1 cellular context compared by ENCODE assay signal in the genomic region with DNA sequence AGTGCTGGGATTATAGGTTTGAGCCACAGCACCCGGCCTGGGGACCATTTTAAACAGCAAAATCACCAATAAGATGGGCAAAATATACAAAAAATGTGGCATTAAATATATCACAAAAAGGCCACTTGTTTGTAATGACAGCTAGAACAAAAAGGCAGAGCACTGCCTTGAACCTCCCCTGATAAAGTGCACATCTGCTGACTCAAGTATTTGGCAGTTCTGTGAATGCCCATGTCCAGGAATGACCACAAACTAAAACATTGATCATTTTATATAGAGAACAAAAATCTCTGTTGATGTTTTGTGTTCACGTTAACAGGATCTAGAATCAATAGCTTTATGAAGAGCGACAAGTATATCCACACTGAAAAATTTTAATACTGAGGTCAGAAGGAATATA.
TF ChIP-seq lines count a peak whose summit lies in the region.

No MANE protein-coding gene starts in this region.

TF ChIP-seq in SK-N-SH, 30 proteins besides CTCF, POLR2A, EP300 and RAD21 (continued from another document):
- TF ChIP-seq, protein P1, sequence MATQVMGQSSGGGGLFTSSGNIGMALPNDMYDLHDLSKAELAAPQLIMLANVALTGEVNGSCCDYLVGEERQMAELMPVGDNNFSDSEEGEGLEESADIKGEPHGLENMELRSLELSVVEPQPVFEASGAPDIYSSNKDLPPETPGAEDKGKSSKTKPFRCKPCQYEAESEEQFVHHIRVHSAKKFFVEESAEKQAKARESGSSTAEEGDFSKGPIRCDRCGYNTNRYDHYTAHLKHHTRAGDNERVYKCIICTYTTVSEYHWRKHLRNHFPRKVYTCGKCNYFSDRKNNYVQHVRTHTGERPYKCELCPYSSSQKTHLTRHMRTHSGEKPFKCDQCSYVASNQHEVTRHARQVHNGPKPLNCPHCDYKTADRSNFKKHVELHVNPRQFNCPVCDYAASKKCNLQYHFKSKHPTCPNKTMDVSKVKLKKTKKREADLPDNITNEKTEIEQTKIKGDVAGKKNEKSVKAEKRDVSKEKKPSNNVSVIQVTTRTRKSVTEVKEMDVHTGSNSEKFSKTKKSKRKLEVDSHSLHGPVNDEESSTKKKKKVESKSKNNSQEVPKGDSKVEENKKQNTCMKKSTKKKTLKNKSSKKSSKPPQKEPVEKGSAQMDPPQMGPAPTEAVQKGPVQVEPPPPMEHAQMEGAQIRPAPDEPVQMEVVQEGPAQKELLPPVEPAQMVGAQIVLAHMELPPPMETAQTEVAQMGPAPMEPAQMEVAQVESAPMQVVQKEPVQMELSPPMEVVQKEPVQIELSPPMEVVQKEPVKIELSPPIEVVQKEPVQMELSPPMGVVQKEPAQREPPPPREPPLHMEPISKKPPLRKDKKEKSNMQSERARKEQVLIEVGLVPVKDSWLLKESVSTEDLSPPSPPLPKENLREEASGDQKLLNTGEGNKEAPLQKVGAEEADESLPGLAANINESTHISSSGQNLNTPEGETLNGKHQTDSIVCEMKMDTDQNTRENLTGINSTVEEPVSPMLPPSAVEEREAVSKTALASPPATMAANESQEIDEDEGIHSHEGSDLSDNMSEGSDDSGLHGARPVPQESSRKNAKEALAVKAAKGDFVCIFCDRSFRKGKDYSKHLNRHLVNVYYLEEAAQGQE (IDR thresholded peaks at IDR 0.05; ENCODE audit: low read depth, low read length): no peak
- no peak for TF ChIP-seq TAF1 (IDR thresholded peaks at IDR 0.05; ENCODE audit: borderline replicate concordance, low read depth, low read length)
- TF ChIP-seq NRF1 (IDR thresholded peaks at IDR 0.05; ENCODE audit: low read depth, low read length): no peak
- no peak for TF ChIP-seq CHD2 (IDR thresholded peaks at IDR 0.05; ENCODE audit: low read length, partially characterized antibody)
- TF ChIP-seq, protein P2, sequence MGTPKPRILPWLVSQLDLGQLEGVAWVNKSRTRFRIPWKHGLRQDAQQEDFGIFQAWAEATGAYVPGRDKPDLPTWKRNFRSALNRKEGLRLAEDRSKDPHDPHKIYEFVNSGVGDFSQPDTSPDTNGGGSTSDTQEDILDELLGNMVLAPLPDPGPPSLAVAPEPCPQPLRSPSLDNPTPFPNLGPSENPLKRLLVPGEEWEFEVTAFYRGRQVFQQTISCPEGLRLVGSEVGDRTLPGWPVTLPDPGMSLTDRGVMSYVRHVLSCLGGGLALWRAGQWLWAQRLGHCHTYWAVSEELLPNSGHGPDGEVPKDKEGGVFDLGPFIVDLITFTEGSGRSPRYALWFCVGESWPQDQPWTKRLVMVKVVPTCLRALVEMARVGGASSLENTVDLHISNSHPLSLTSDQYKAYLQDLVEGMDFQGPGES (IDR thresholded peaks at IDR 0.05; ENCODE audit: low read depth, low read length): no peak
- no peak for TF ChIP-seq GABPA (IDR thresholded peaks at IDR 0.05; ENCODE audit: low read depth)
- no peak for TF ChIP-seq MXI1 (IDR thresholded peaks at IDR 0.05; ENCODE audit: low read depth, low read length)
- TF ChIP-seq, protein P3, sequence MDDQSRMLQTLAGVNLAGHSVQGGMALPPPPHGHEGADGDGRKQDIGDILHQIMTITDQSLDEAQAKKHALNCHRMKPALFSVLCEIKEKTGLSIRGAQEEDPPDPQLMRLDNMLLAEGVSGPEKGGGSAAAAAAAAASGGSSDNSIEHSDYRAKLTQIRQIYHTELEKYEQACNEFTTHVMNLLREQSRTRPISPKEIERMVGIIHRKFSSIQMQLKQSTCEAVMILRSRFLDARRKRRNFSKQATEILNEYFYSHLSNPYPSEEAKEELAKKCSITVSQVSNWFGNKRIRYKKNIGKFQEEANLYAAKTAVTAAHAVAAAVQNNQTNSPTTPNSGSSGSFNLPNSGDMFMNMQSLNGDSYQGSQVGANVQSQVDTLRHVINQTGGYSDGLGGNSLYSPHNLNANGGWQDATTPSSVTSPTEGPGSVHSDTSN (IDR thresholded peaks at IDR 0.05): no peak
